8 cellular contexts compared by ENCODE assay signal in genomic region chr11:66311470-66311964, GRCh38. TPM values are rescaled to one million over a fixed set of nuclear protein-coding genes. Genes with fewer than 3 reads are reported as not detected.
DNase-seq lines count a peak whose midpoint lies in the region; ATAC-seq and TF ChIP-seq lines count a peak whose summit lies in the region.

No MANE protein-coding gene starts in this region.

- no peak for DNase-seq in CD14-positive monocyte (ENCODE audit: low spot score)
- peak in 1 of 61 donors; percentile 13 for DNase-seq in caudate nucleus (lab: John Stamatoyannopoulos, UW)
- DNase-seq in natural killer cell treated with Interleukin-12 subunit alpha and Interleukin-12 subunit beta and Interleukin-15 and Interleukin-18, amount 100 ng/mL, for 72 hours (ENCODE audit: low spot score), result no peak
- DNase-seq in aorta, result no peak
- DNase-seq in activated gamma-delta T cell treated with Interleukin-2 at 50 U/mL for 16 hours, result no peak
- no peak for DNase-seq in 8988T

- H3K36me3 ChIP-seq in HUES48 (ENCODE audit: control insufficient read depth, insufficient read depth, low read length) (no peaks in the 10 kb centered on the region), aorta (ENCODE audit: control insufficient read depth in 1 of 2, insufficient read depth in 2 of 2, low read length in 1 of 2) (no peaks in the 10 kb centered on the region)

- H3K9me3 ChIP-seq in HUES48 (ENCODE audit: control insufficient read depth, insufficient read depth, low read length), result no peaks in the 10 kb centered on the region
- H3K9me3 ChIP-seq in aorta (ENCODE audit: control insufficient read depth, low read length), result no peaks in the 10 kb centered on the region

- intact Hi-C loops in CD14-positive monocyte (cut with micrococcal nuclease), result loop anchor here (1.0 to 10.0 kb wide), 2 partner anchors 73 to 78 kb away; no protein-coding TSS in a partner anchor
- intact Hi-C loops in aorta (cut with DNase I), result loop anchor here in 1 of 2 donors (1.0 kb wide), 1 partner anchor 17 kb away; no protein-coding TSS in a partner anchor

- H3K4me3 ChIP-seq in HUES48 (ENCODE audit: low read depth, low read length) (peak overlapping the region; percentile 63), aorta (ENCODE audit: low read length in 2 of 2) (no peak overlapping the region)

- H3K4me3 Mint-ChIP-seq in CD14-positive monocyte, result peak overlapping the region; percentile 92 to 98
- H3K4me3 Mint-ChIP-seq in natural killer cell treated with Interleukin-12 subunit alpha and Interleukin-12 subunit beta and Interleukin-15 and Interleukin-18, amount 100 ng/mL, for 72 hours, result peak overlapping the region; percentile 89

- H3K4me1 ChIP-seq in HUES48 (ENCODE audit: control insufficient read depth, insufficient read depth, low read length) (peaks cover 8% of the 10 kb centered on the region), aorta (ENCODE audit: control insufficient read depth in 1 of 2, insufficient read depth in 2 of 2, low read length in 2 of 2) (no peaks in the 10 kb centered on the region)

- H3K36me3 Mint-ChIP-seq in CD14-positive monocyte, result peaks cover 0 to 2% of the 10 kb centered on the region in 2 donors
- no peaks in the 10 kb centered on the region for H3K36me3 Mint-ChIP-seq in natural killer cell treated with Interleukin-12 subunit alpha and Interleukin-12 subunit beta and Interleukin-15 and Interleukin-18, amount 100 ng/mL, for 72 hours

- H3K27me3 Mint-ChIP-seq in CD14-positive monocyte (ENCODE audit: low read depth in 3 of 3), result peaks cover 8 to 18% (median 12%) of the 10 kb centered on the region in 3 donors
- peaks cover 7 to 12% of the 10 kb centered on the region in 2 donors for H3K27me3 Mint-ChIP-seq in natural killer cell treated with Interleukin-12 subunit alpha and Interleukin-12 subunit beta and Interleukin-15 and Interleukin-18, amount 100 ng/mL, for 72 hours

- TF ChIP-seq CTCF in CD14-positive monocyte (IDR thresholded peaks at IDR 0.05), result no peak

- peaks cover 0 to 2% (median 0%) of the 10 kb centered on the region in 7 donors for H3K9me3 Mint-ChIP-seq in CD14-positive monocyte
- H3K9me3 Mint-ChIP-seq in natural killer cell treated with Interleukin-12 subunit alpha and Interleukin-12 subunit beta and Interleukin-15 and Interleukin-18, amount 100 ng/mL, for 72 hours, result no peaks in the 10 kb centered on the region

- peak overlapping the region; percentile 96 to 99 (median 97) for H3K27ac Mint-ChIP-seq in CD14-positive monocyte
- peak overlapping the region; percentile 74 to 77 for H3K27ac Mint-ChIP-seq in natural killer cell treated with Interleukin-12 subunit alpha and Interleukin-12 subunit beta and Interleukin-15 and Interleukin-18, amount 100 ng/mL, for 72 hours

- 26 to 28% methylated on average over 26 of the region's 26 CpGs for WGBS in aorta, 2 donors

- no peak for ATAC-seq in natural killer cell treated with Interleukin-12 subunit alpha and Interleukin-12 subunit beta and Interleukin-15 and Interleukin-18, amount 100 ng/mL, for 72 hours
- ATAC-seq in aorta (ENCODE audit: low FRiP score), result no peak
- ATAC-seq in GM21723 (IDR thresholded peaks at IDR 0.05; ENCODE audit: unreplicated experiment), result no peak

- no peak overlapping the region for H3K9ac ChIP-seq in HUES48 (ENCODE audit: low read depth, low read length)

- H3K27ac ChIP-seq in HUES48 (ENCODE audit: low read depth, low read length) (peak overlapping the region; percentile 62), caudate nucleus (ENCODE audit: low read depth, low read length) (peak overlapping the region; percentile 89), aorta (ENCODE audit: low read depth in 1 of 2, low read length in 2 of 2) (no peak overlapping the region)

- H3K27me3 ChIP-seq in HUES48 (ENCODE audit: control insufficient read depth, insufficient read depth, low read length) (no peaks in the 10 kb centered on the region; the same call in 1 of the 2 replicates), aorta (ENCODE audit: control insufficient read depth in 1 of 2, insufficient read depth in 2 of 2, low read length in 1 of 2) (no peaks in the 10 kb centered on the region)

- H3K4me1 Mint-ChIP-seq in CD14-positive monocyte, result peaks cover 24% of the 10 kb centered on the region
- peaks cover 14 to 16% of the 10 kb centered on the region in 2 donors for H3K4me1 Mint-ChIP-seq in natural killer cell treated with Interleukin-12 subunit alpha and Interleukin-12 subunit beta and Interleukin-15 and Interleukin-18, amount 100 ng/mL, for 72 hours (ENCODE audit: low read depth in 2 of 2)

RNA-seq across cellular contexts. Expression of gene CD248, which starts 5.3 kb away (rescaled TPM):
- polyA plus RNA-seq in CD14-positive monocyte (under 1 TPM in 1 of 2 donors, not detected in 1; 0.13 TPM), aorta (1 to 10 TPM; 3.1 to 7.2 TPM)
- under 1 TPM; 0.10 to 0.59 TPM for total RNA-seq in natural killer cell treated with Interleukin-12 subunit alpha and Interleukin-12 subunit beta and Interleukin-15 and Interleukin-18, amount 100 ng/mL, for 72 hours
- total RNA-seq in aorta, result 100 to 1,000 TPM in 1 of 2 donors, 10 to 100 TPM in 1; 38.6 to 118 TPM

RNA-seq across cellular contexts. Expression of gene TMEM151A, which starts 19.8 kb away (rescaled TPM):
- polyA plus RNA-seq in CD14-positive monocyte (not detected), aorta (not detected)
- total RNA-seq in natural killer cell treated with Interleukin-12 subunit alpha and Interleukin-12 subunit beta and Interleukin-15 and Interleukin-18, amount 100 ng/mL, for 72 hours, result not detected
- total RNA-seq in aorta, result under 1 TPM in 1 of 2 donors, not detected in 1; 0.13 TPM

RNA-seq across cellular contexts. Expression of gene YIF1A, which starts 22.6 kb away (rescaled TPM):
- polyA plus RNA-seq in CD14-positive monocyte, result 10 to 100 TPM; 63.8 to 81.1 TPM
- 10 to 100 TPM; 62.7 to 76.1 TPM for total RNA-seq in natural killer cell treated with Interleukin-12 subunit alpha and Interleukin-12 subunit beta and Interleukin-15 and Interleukin-18, amount 100 ng/mL, for 72 hours
- total RNA-seq in aorta, result 10 to 100 TPM; 73.2 to 75.5 TPM
- polyA plus RNA-seq in aorta, result 100 to 1,000 TPM in 1 of 2 donors, 10 to 100 TPM in 1; 76.0 to 109 TPM

RNA-seq across cellular contexts. Expression of gene RIN1, which starts 24.7 kb away (rescaled TPM):
- polyA plus RNA-seq in CD14-positive monocyte (1 to 10 TPM; 6.1 to 7.6 TPM), aorta (10 to 100 TPM in 1 of 2 donors, 1 to 10 TPM in 1; 1.8 to 13.3 TPM)
- 1 to 10 TPM in 1 of 2 donors, under 1 TPM in 1; 0.43 to 2.1 TPM for total RNA-seq in natural killer cell treated with Interleukin-12 subunit alpha and Interleukin-12 subunit beta and Interleukin-15 and Interleukin-18, amount 100 ng/mL, for 72 hours
- total RNA-seq in aorta, result 1 to 10 TPM; 8.3 to 9.1 TPM

RNA-seq across cellular contexts. Expression of gene BRMS1, which starts 33.4 kb away (rescaled TPM):
- polyA plus RNA-seq in CD14-positive monocyte, result 10 to 100 TPM; 62.0 to 65.2 TPM
- 10 to 100 TPM; 53.2 to 64.5 TPM for total RNA-seq in natural killer cell treated with Interleukin-12 subunit alpha and Interleukin-12 subunit beta and Interleukin-15 and Interleukin-18, amount 100 ng/mL, for 72 hours
- total RNA-seq in aorta, result 10 to 100 TPM; 21.5 to 22.4 TPM
- 10 to 100 TPM; 24.4 to 55.2 TPM for polyA plus RNA-seq in aorta

Comparison
In these comparisons a context has a peak if more than half of its experiments do, and no peak if none do; other contexts are left out.
1. H3K27ac ChIP-seq: peak in HUES48 (single experiment) and caudate nucleus (single experiment); none in aorta (0 of 2).
2. RNA of gene CD248, which starts 5.3 kb away (total RNA-seq): 38.6 to 118 TPM in aorta; 0.10 to 0.59 TPM in natural killer cell treated with Interleukin-12 subunit alpha and Interleukin-12 subunit beta and Interleukin-15 and Interleukin-18, amount 100 ng/mL, for 72 hours; every median in the first group is over 10 times any median in the second.